Comparison of ENCODE assay signal across 21 cellular contexts in the genomic region with DNA sequence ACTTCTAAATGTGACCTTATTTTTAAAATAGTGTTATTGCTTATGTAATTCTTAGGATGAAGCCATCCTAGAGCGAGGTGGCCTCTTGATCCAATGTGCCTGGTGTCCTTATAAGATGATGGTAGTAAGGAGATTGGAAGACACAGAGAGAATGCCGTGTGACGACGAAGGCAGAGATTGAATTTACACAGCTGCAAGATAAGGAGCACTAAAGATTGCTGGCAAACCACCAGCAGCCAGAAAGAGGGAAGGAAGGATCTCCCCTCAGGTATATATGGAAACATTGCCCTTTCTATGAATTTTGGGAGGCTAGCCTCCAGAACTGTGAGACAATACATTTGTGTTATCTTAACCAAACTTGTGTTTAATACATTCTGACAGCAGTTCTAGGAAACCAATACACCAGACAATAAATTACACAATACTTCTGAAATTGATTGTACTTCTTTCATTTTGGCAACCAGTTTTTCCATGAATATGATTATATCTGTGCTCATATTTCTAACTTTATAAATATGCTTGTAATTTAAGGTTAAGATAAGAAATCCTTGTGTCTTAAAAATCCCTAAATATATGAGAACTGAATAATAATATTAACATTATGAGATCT.
"Had no signal": no experiment of that assay in that cellular context is flagged by ENCODE, and none has a peak within 500 bp of the region (broad histone marks: within the 10 kb centered on the region; RNA-seq: fewer than 3 reads in every experiment).

No MANE protein-coding gene starts in this region.

- H3K79me2 ChIP-seq: hepatocyte had no signal

- H2AFZ ChIP-seq: hepatocyte had no signal

- FAIRE-seq: endothelial cell of umbilical vein, kidney, small intestine had no signal

- H3K36me3 Mint-ChIP-seq: natural killer cell; stimulated activated effector memory CD8-positive, alpha-beta T cell treated with anti-CD3 and anti-CD28 coated beads, Interleukin-12 subunit alpha, Interleukin-12 subunit beta, amount 100 ng/mL, for 72 hours had no signal

- H3K27me3 ChIP-seq: ovary had no signal

- H3K4me3 ChIP-seq: coronary artery, hepatocyte, left ventricle myocardium inferior, lung, ovary, tibial artery had no signal

- H3K9me3 ChIP-seq: left ventricle myocardium inferior, ovary, tibial artery had no signal

- H3K27ac ChIP-seq: coronary artery, foreskin keratinocyte, hepatocyte, left ventricle myocardium inferior, ovary, tibial artery had no signal

- ATAC-seq: foreskin keratinocyte; left cardiac atrium; natural killer cell; right cardiac atrium; stimulated activated effector memory CD8-positive, alpha-beta T cell treated with anti-CD3 and anti-CD28 coated beads, Interleukin-12 subunit alpha, Interleukin-12 subunit beta, amount 100 ng/mL, for 72 hours had no signal

- H3K9me3 Mint-ChIP-seq: natural killer cell; neural crest cell; stimulated activated effector memory CD8-positive, alpha-beta T cell treated with anti-CD3 and anti-CD28 coated beads, Interleukin-12 subunit alpha, Interleukin-12 subunit beta, amount 100 ng/mL, for 72 hours; stimulated activated naive CD8-positive, alpha-beta T cell treated with anti-CD3 and anti-CD28 coated beads, Interleukin-15, Interleukin-2, amounts not matched to agents 100 ng/mL and 50 ng/mL, for 24 hours had no signal

- H3K27ac Mint-ChIP-seq: endodermal cell; natural killer cell; progenitor cell of endocrine pancreas; stimulated activated effector memory CD8-positive, alpha-beta T cell treated with anti-CD3 and anti-CD28 coated beads, Interleukin-12 subunit alpha, Interleukin-12 subunit beta, amount 100 ng/mL, for 72 hours; stimulated activated naive CD8-positive, alpha-beta T cell treated with anti-CD3 and anti-CD28 coated beads, Interleukin-15, Interleukin-2, amounts not matched to agents 100 ng/mL and 50 ng/mL, for 24 hours had no signal

- H3K4me1 Mint-ChIP-seq: endodermal cell, neural crest cell had no signal

- H3K4me2 ChIP-seq: hepatocyte had no signal

- H3K4me1 ChIP-seq: foreskin keratinocyte, left ventricle myocardium inferior, tibial artery had no signal

- DNase-seq: effector CD4-positive, alpha-beta T cell; endodermal cell; erythroblast; foreskin keratinocyte; kidney; left cardiac atrium; left ventricle myocardium inferior; natural killer cell; ovary; right cardiac atrium; small intestine; stimulated activated CD4-positive, alpha-beta T cell treated with anti-CD3 and anti-CD28 coated beads, Interleukin-12 subunit alpha, Interleukin-12 subunit beta, amount 100 ng/mL, for 4 hours; tibial artery had no signal

- H3K4me3 Mint-ChIP-seq: endodermal cell; natural killer cell; neural crest cell; stimulated activated effector memory CD8-positive, alpha-beta T cell treated with anti-CD3 and anti-CD28 coated beads, Interleukin-12 subunit alpha, Interleukin-12 subunit beta, amount 100 ng/mL, for 72 hours; stimulated activated naive CD8-positive, alpha-beta T cell treated with anti-CD3 and anti-CD28 coated beads, Interleukin-15, Interleukin-2, amounts not matched to agents 100 ng/mL and 50 ng/mL, for 24 hours had no signal

- H3K36me3 ChIP-seq: left ventricle myocardium inferior, ovary, tibial artery had no signal
